8 cellular contexts compared by ENCODE assay signal in genomic region chr5:131164161-131164930, GRCh38. TPM values are rescaled to one million over a fixed set of nuclear protein-coding genes. Genes with fewer than 3 reads are reported as not detected.
DNase-seq lines count a peak whose midpoint lies in the region; ATAC-seq and TF ChIP-seq lines count a peak whose summit lies in the region.

No MANE protein-coding gene starts in this region.

- peaks cover 53% of the 10 kb centered on the region for H3K79me2 ChIP-seq in neural progenitor cell (ENCODE audit: low read depth)

- H3K9me3 ChIP-seq in neural progenitor cell (ENCODE audit: low read depth), result no peaks in the 10 kb centered on the region
- no peaks in the 10 kb centered on the region for H3K9me3 ChIP-seq in subcutaneous abdominal adipose tissue (ENCODE audit: control insufficient read depth in 5 of 5, low read length in 5 of 5)

- peak overlapping the region; percentile 75 for H2AFZ ChIP-seq in neural progenitor cell (replicated peaks)

- peak overlapping the region; percentile 95 for H3K27ac Mint-ChIP-seq in neural progenitor cell

- H3K27ac ChIP-seq in RWPE1 (peak overlapping the region; percentile 96), neural progenitor cell (peak overlapping the region; percentile 77), subcutaneous abdominal adipose tissue (ENCODE audit: low read depth, low read length) (peak overlapping the region; percentile 99)

- POLR2A ChIA-PET in RWPE1 (lab: Yijun Ruan, JAX; ENCODE audit: low non-redundant PET), result no interaction called here

- CTCF ChIA-PET in RWPE1 (lab: Yijun Ruan, JAX), result interaction anchor here (0.6 to 2.2 kb wide), 6 partner anchors 11 to 867 kb away, joined by 3 to 8 read pairs (median 3); no protein-coding TSS in a partner anchor

- no peaks in the 10 kb centered on the region for H3K9me3 Mint-ChIP-seq in neural progenitor cell

- peak; percentile 47 for TF ChIP-seq CTCF in RWPE1 (conservative IDR thresholded peaks at IDR 0.05; ENCODE audit: low read depth)
- TF ChIP-seq CTCF in foreskin fibroblast (IDR thresholded peaks at IDR 0.05; ENCODE audit: low read depth, low read length), result no peak
- TF ChIP-seq CTCF in neural progenitor cell (IDR thresholded peaks at IDR 0.05), result peak; percentile 9

- H3F3A ChIP-seq in neural progenitor cell (ENCODE audit: low read depth), result peaks cover 19% of the 10 kb centered on the region

- peak; percentile 54 for DNase-seq in DMS114 treated with DMSO at 0.1 percent for 48 hours (lab: John Stamatoyannopoulos, UW; ENCODE audit: unreplicated experiment)
- peak in 74 of 76 experiments; percentile 3 to 83 (median 63) for DNase-seq in HUDEP-2 (lab: John Stamatoyannopoulos, UW; ENCODE audit: unreplicated experiment in 76 of 76)
- peak; percentile 79 for DNase-seq in RWPE1 (ENCODE audit: low spot score)
- peak; percentile 48 for DNase-seq in activated gamma-delta T cell treated with anti-CD3 and anti-CD28 coated beads, Interleukin-2, amount 50 U/mL, for 16 hours (ENCODE audit: low read depth)
- peak; percentile 78 to 91 for DNase-seq in foreskin fibroblast
- peak; percentile 86 for DNase-seq in neural progenitor cell (ENCODE audit: low spot score)

- H3K36me3 ChIP-seq in neural progenitor cell, result peaks cover 10% of the 10 kb centered on the region
- H3K36me3 ChIP-seq in subcutaneous abdominal adipose tissue (ENCODE audit: control insufficient read depth in 5 of 5, insufficient read depth in 5 of 5, low read length in 5 of 5), result peaks cover 15 to 28% (median 21%) of the 10 kb centered on the region in 5 donors

- H3K4me3 ChIP-seq in foreskin fibroblast (ENCODE audit: low read depth in 1 of 2, low read length in 2 of 2) (peak overlapping the region; percentile 78 to 81), neural progenitor cell (peak overlapping the region; percentile 67), subcutaneous abdominal adipose tissue (ENCODE audit: low read depth in 1 of 5, low read length in 5 of 5) (peak overlapping the region; percentile 75 to 98 (median 93))

- H3K4me1 Mint-ChIP-seq in neural progenitor cell, result peaks cover 14% of the 10 kb centered on the region

- peak overlapping the region; percentile 71 for H3K9ac ChIP-seq in neural progenitor cell
- peak overlapping the region; percentile 94 to 97 (median 97) for H3K9ac ChIP-seq in subcutaneous abdominal adipose tissue (ENCODE audit: low read length in 5 of 5)

- peaks cover 4% of the 10 kb centered on the region for H3K27me3 Mint-ChIP-seq in neural progenitor cell (ENCODE audit: insufficient read depth, low read depth)

- peak; percentile 66 for ATAC-seq in GM21423 (IDR thresholded peaks at IDR 0.05; ENCODE audit: unreplicated experiment)

- H4K20me1 ChIP-seq in neural progenitor cell (ENCODE audit: low read depth), result no peaks in the 10 kb centered on the region

- H3K36me3 Mint-ChIP-seq in neural progenitor cell, result peaks cover 23% of the 10 kb centered on the region

- H3K4me2 ChIP-seq in neural progenitor cell, result peak overlapping the region; percentile 92

- H3K4me3 Mint-ChIP-seq in neural progenitor cell, result peak overlapping the region; percentile 89

- H3K27me3 ChIP-seq in neural progenitor cell (no peaks in the 10 kb centered on the region), subcutaneous abdominal adipose tissue (ENCODE audit: control insufficient read depth in 5 of 5, insufficient read depth in 4 of 5, low read length in 5 of 5) (no peaks in the 10 kb centered on the region)

- H3K4me1 ChIP-seq in neural progenitor cell (peaks cover 14% of the 10 kb centered on the region), subcutaneous abdominal adipose tissue (ENCODE audit: control insufficient read depth in 5 of 5, insufficient read depth in 5 of 5, low read length in 5 of 5) (peaks cover 0 to 23% (median 18%) of the 10 kb centered on the region in 5 donors)

RNA-seq across cellular contexts. Expression of gene HINT1, which starts 0.7 kb away (rescaled TPM):
- 209 and 300 TPM in 2 replicates for total RNA-seq in neural progenitor cell (ENCODE audit: low replicate concordance)

RNA-seq across cellular contexts. Expression of gene LYRM7, which starts 6.4 kb away (rescaled TPM):
- total RNA-seq in neural progenitor cell (ENCODE audit: low replicate concordance), result 8.1 and 19.2 TPM in 2 replicates

Comparison
In these comparisons a context has a peak if more than half of its experiments do, and no peak if none do; other contexts are left out.
1. Peak in every context shown above with its lines: DNase-seq, ATAC-seq, H3K4me3 ChIP-seq and H3K27ac ChIP-seq.